In genomic region chr14:42517786-42518530, GRCh38 we compare ENCODE assay signal across 1 cellular context.
TF ChIP-seq lines count a peak whose summit lies in the region.

No MANE protein-coding gene starts in this region.

TF ChIP-seq in SK-N-SH, 30 proteins besides CTCF, POLR2A, EP300 and RAD21 (continued from another document):
- TF ChIP-seq REST (IDR thresholded peaks at IDR 0.05; ENCODE audit: low read depth, low read length), result no peak
- no peak for TF ChIP-seq GABPA (IDR thresholded peaks at IDR 0.05; ENCODE audit: low read depth)
- TF ChIP-seq NFIC (IDR thresholded peaks at IDR 0.05; ENCODE audit: borderline replicate concordance), result no peak
- no peak for TF ChIP-seq JUND (IDR thresholded peaks at IDR 0.05)
- TF ChIP-seq FOXJ3 (CRISPR knock-in tag; IDR thresholded peaks at IDR 0.05), result no peak
